11 cellular contexts compared by ENCODE assay signal in the genomic region with DNA sequence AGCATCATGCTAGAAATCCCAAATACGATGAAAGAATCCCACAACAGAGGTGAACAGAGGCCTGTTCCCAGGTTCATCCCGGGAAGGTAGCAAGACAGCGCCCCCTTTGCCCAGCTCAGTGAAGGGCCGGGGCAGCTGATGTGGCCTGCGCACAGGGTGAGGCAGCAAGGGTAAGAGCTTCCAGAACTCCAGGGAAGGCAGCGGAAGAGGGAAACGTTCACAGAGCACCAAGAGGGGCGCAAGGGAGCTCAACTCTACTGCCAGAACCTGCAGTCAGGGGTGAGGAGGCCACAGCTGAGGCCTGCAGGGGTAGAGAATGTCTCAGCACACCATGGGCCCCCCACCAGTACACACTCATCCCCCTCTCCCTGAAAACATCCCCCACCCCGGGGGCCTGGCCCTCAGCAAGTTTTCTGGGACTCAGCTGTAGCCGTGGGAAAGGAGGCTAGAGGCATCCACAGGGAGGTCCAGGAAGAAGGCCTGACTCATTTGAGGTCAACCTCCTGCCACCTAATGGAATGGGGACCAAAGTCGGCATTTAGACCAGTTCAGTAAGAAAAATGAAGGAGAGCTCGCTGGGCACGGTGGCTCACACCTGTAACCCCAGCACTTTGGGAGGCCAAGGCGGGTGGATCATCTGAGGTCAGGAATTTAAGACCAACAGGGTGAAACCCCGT.
A peak's percentile ranks its signal among the peaks of the same experiment; 100 is the strongest.
DNase-seq lines count a peak whose midpoint lies in the region; ATAC-seq and TF ChIP-seq lines count a peak whose summit lies in the region.
"Had no signal": no experiment of that assay in that cellular context is flagged by ENCODE, and none has a peak within 500 bp of the region (broad histone marks: within the 10 kb centered on the region; RNA-seq: fewer than 3 reads in every experiment).

No MANE protein-coding gene starts in this region.

- TF ChIP-seq CTCF in BE2C (IDR thresholded peaks at IDR 0.05; ENCODE audit: low read depth, low read length), result peak; percentile 51

- no peaks in the 10 kb centered on the region for H3K36me3 Mint-ChIP-seq in stimulated activated effector memory CD8-positive, alpha-beta T cell treated with anti-CD3 and anti-CD28 coated beads, Interleukin-12 subunit alpha, Interleukin-12 subunit beta, amount 100 ng/mL, for 72 hours

- H3K9me3 Mint-ChIP-seq in stimulated activated effector memory CD8-positive, alpha-beta T cell treated with anti-CD3 and anti-CD28 coated beads, Interleukin-12 subunit alpha, Interleukin-12 subunit beta, amount 100 ng/mL, for 72 hours, result no peaks in the 10 kb centered on the region
- H3K9me3 Mint-ChIP-seq: activated T-cell treated with anti-CD3 and anti-CD28 coated beads, Interleukin-2, amount 50 U/mL, for 4 hours; central memory CD8-positive, alpha-beta T cell had no signal

- CTCF ChIA-PET in HEK293T (lab: Yijun Ruan, JAX), result interaction anchor here (0.9 kb wide), 1 partner anchor 238 kb away, joined by 6 read pairs; no protein-coding TSS in a partner anchor

- no peak for DNase-seq in BE2C
- DNase-seq in HEK293T (ENCODE audit: extremely low spot score), result peak; percentile 53
- peak; percentile 31 for DNase-seq in amniotic epithelial cell (ENCODE audit: low read depth)
- peak; percentile 81 for DNase-seq in iPS-NIHi11 (ENCODE audit: low spot score)
- no peak for DNase-seq in T-helper 2 cell
- DNase-seq in NCI-H345 (lab: John Stamatoyannopoulos, UW), result no peak
- DNase-seq in stimulated activated effector memory CD8-positive, alpha-beta T cell treated with anti-CD3 and anti-CD28 coated beads, Interleukin-12 subunit alpha, Interleukin-12 subunit beta, amount 100 ng/mL, for 72 hours (ENCODE audit: low spot score in 2 of 2), result no peak
- DNase-seq in activated T-cell treated with anti-CD3 and anti-CD28 coated beads for 4 hours, result no peak
- DNase-seq: activated T-cell treated with anti-CD3 and anti-CD28 coated beads, Interleukin-2, amount 50 U/mL, for 4 hours had no signal

- H3K4me1 Mint-ChIP-seq in stimulated activated effector memory CD8-positive, alpha-beta T cell treated with anti-CD3 and anti-CD28 coated beads, Interleukin-12 subunit alpha, Interleukin-12 subunit beta, amount 100 ng/mL, for 72 hours, result no peaks in the 10 kb centered on the region
- H3K4me1 Mint-ChIP-seq: central memory CD8-positive, alpha-beta T cell had no signal

- H3K27me3 ChIP-seq in BE2C, result no peaks in the 10 kb centered on the region
- H3K27me3 ChIP-seq: tibial nerve had no signal

- no peak overlapping the region for H3K4me3 ChIP-seq in BE2C (ENCODE audit: low read depth, low read length)
- H3K4me3 ChIP-seq: tibial nerve had no signal

- no peak overlapping the region for H3K27ac Mint-ChIP-seq in stimulated activated effector memory CD8-positive, alpha-beta T cell treated with anti-CD3 and anti-CD28 coated beads, Interleukin-12 subunit alpha, Interleukin-12 subunit beta, amount 100 ng/mL, for 72 hours

- ATAC-seq in stimulated activated effector memory CD8-positive, alpha-beta T cell treated with anti-CD3 and anti-CD28 coated beads, Interleukin-12 subunit alpha, Interleukin-12 subunit beta, amount 100 ng/mL, for 72 hours, result no peak
- ATAC-seq: activated T-cell treated with anti-CD3 and anti-CD28 coated beads, Interleukin-2, amount 50 U/mL, for 4 hours had no signal

- no peaks in the 10 kb centered on the region for H3K36me3 ChIP-seq in BE2C
- H3K36me3 ChIP-seq: tibial nerve had no signal

- peaks cover 7% of the 10 kb centered on the region; the same call in 1 of the 2 replicates for H3K4me1 ChIP-seq in BE2C

- POLR2A ChIA-PET in HEK293T (lab: Yijun Ruan, JAX), result interaction anchor here (0.9 kb wide), 1 partner anchor 119 kb away, joined by 3 read pairs; no protein-coding TSS in a partner anchor

- no peaks in the 10 kb centered on the region for H3K9me3 ChIP-seq in BE2C
- H3K9me3 ChIP-seq: tibial nerve had no signal

- no peak overlapping the region for H3K4me3 Mint-ChIP-seq in stimulated activated effector memory CD8-positive, alpha-beta T cell treated with anti-CD3 and anti-CD28 coated beads, Interleukin-12 subunit alpha, Interleukin-12 subunit beta, amount 100 ng/mL, for 72 hours
- H3K4me3 Mint-ChIP-seq: activated T-cell treated with anti-CD3 and anti-CD28 coated beads, Interleukin-2, amount 50 U/mL, for 4 hours; central memory CD8-positive, alpha-beta T cell had no signal

TF ChIP-seq in HEK293T, 16 proteins besides CTCF, POLR2A, EP300 and RAD21:
- TF ChIP-seq SP1 (IDR thresholded peaks at IDR 0.05) (no peak), ARNT (IDR thresholded peaks at IDR 0.05) (no peak), HDGF (IDR thresholded peaks at IDR 0.05; ENCODE audit: borderline replicate concordance) (no peak), FOXM1 (IDR thresholded peaks at IDR 0.05; ENCODE audit: borderline replicate concordance) (no peak), ZNF384 (IDR thresholded peaks at IDR 0.05) (no peak), FOXA1 (IDR thresholded peaks at IDR 0.05) (no peak), TARDBP (IDR thresholded peaks at IDR 0.05) (no peak), SUZ12 (IDR thresholded peaks at IDR 0.05) (no peak), CTBP1 (IDR thresholded peaks at IDR 0.05; ENCODE audit: borderline replicate concordance) (no peak), NFRKB (IDR thresholded peaks at IDR 0.05) (no peak), LEF1 (IDR thresholded peaks at IDR 0.05; ENCODE audit: borderline replicate concordance) (no peak), ELF4 (IDR thresholded peaks at IDR 0.05) (no peak), BHLHE40 (IDR thresholded peaks at IDR 0.05; ENCODE audit: borderline replicate concordance) (no peak), L3MBTL2 (conservative IDR thresholded peaks at IDR 0.05) (no peak), FOXK2 (IDR thresholded peaks at IDR 0.05) (no peak)
- TF ChIP-seq, protein P1, sequence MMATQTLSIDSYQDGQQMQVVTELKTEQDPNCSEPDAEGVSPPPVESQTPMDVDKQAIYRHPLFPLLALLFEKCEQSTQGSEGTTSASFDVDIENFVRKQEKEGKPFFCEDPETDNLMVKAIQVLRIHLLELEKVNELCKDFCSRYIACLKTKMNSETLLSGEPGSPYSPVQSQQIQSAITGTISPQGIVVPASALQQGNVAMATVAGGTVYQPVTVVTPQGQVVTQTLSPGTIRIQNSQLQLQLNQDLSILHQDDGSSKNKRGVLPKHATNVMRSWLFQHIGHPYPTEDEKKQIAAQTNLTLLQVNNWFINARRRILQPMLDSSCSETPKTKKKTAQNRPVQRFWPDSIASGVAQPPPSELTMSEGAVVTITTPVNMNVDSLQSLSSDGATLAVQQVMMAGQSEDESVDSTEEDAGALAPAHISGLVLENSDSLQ (IDR thresholded peaks at IDR 0.05), result no peak
TF ChIP-seq in HEK293T: peak in this region for 0.

Comparison
In these comparisons a context has a peak if more than half of its experiments do, and no peak if none do; other contexts are left out.
1. DNase-seq: peak in HEK293T (single experiment), amniotic epithelial cell (single experiment) and iPS-NIHi11 (single experiment); none in BE2C (single experiment), T-helper 2 cell (0 of 5), NCI-H345 (single experiment), stimulated activated effector memory CD8-positive, alpha-beta T cell treated with anti-CD3 and anti-CD28 coated beads, Interleukin-12 subunit alpha, Interleukin-12 subunit beta, amount 100 ng/mL, for 72 hours (0 of 2) and activated T-cell treated with anti-CD3 and anti-CD28 coated beads for 4 hours (single experiment).